Comparison of ENCODE assay signal across 28 cellular contexts in the genomic region with DNA sequence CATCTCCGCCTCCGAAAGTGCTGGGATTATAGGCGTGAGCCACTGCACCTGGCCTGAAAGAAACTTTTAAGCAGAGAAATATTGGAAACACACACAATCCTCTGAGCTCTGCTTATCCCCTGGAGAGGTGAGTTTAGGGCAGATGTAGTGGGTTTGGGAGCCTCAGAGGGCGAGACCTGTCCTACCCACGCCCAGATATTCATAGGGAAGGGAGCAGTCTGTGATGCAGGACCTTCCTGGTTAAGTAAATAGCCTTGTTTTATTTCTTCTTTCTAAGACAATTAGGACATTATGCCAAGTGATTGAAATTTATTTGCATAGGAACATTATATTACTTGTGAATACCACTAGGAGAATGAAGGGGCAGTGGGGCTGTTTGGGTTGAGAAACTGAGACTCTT. TPM values are rescaled to one million over a fixed set of nuclear protein-coding genes. Genes with fewer than 3 reads are reported as not detected.
"Had no signal": no experiment of that assay in that cellular context is flagged by ENCODE, and none has a peak within 500 bp of the region (broad histone marks: within the 10 kb centered on the region; RNA-seq: fewer than 3 reads in every experiment).

No MANE protein-coding gene starts in this region.

- H3K4me1 ChIP-seq: left lung, lower lobe of right lung, pancreas, prostate gland, testis, upper lobe of left lung, vagina had no signal

- H3K4me2 ChIP-seq: hepatocyte, smooth muscle cell had no signal

- H3K4me3 ChIP-seq: heart left ventricle, hepatocyte, left lung, lower lobe of right lung, pancreas, prostate gland, smooth muscle cell, stomach, testis, thyroid gland, transverse colon, upper lobe of left lung, vagina had no signal

- H2AFZ ChIP-seq: hepatocyte had no signal

- ATAC-seq: heart left ventricle; left cardiac atrium; left lung; lower lobe of right lung; naive thymus-derived CD4-positive, alpha-beta T cell; natural killer cell treated with Interleukin-12 subunit alpha and Interleukin-12 subunit beta and Interleukin-15 and Interleukin-18, amount 100 ng/mL, for 72 hours; pancreas; right cardiac atrium; stimulated activated naive B cell treated with anti-CD40 and anti-IgM and Interleukin-4, amounts not matched to agents 10 μg/mL and 1 μg/mL and 100 μg/mL, for 72 hours; stimulated activated naive CD8-positive, alpha-beta T cell treated with anti-CD3 and anti-CD28 coated beads, Interleukin-15, Interleukin-2, amounts not matched to agents 100 U/mL and 50 U/mL, for 24 hours had no signal

- DNase-seq: heart left ventricle; kidney glomerular epithelial cell; left cardiac atrium; left lung; lower lobe of right lung; mammary epithelial cell; mesenchymal stem cell; naive thymus-derived CD4-positive, alpha-beta T cell; pancreas; posterior cingulate gyrus; retina; right cardiac atrium; stimulated activated CD4-positive, alpha-beta T cell treated with anti-CD3 and anti-CD28 coated beads, Interleukin-2, amount 100 ng/mL, for 24 hours; stimulated activated CD4-positive, alpha-beta T cell treated with anti-CD3 and anti-CD28 coated beads, Interleukin-4, amount 100 ng/mL, for 1 hour; stimulated activated naive B cell treated with anti-CD40 and anti-IgM and Interleukin-4, amounts not matched to agents 10 μg/mL and 1 μg/mL and 100 μg/mL, for 72 hours; stimulated activated naive CD8-positive, alpha-beta T cell treated with anti-CD3 and anti-CD28 coated beads, Interleukin-15, Interleukin-2, amounts not matched to agents 100 U/mL and 50 U/mL, for 24 hours; stomach; testis; thyroid gland; transverse colon; upper lobe of left lung had no signal

- H3K27ac ChIP-seq: heart left ventricle, hepatocyte, left lung, lower lobe of right lung, pancreas, prostate gland, stomach, testis, thyroid gland, transverse colon, upper lobe of left lung, vagina had no signal

- FAIRE-seq: keratinocyte, pancreas had no signal

- H3K79me2 ChIP-seq: hepatocyte had no signal

- H3K27me3 ChIP-seq: heart left ventricle, hepatocyte, left lung, pancreas, stomach, testis, thyroid gland, transverse colon, upper lobe of left lung, vagina had no signal

- H3K9me3 ChIP-seq: heart left ventricle, left lung, lower lobe of right lung, pancreas, prostate gland, stomach, testis, thyroid gland, transverse colon, upper lobe of left lung, vagina had no signal

- H3K36me3 ChIP-seq: heart left ventricle, left lung, lower lobe of right lung, pancreas, prostate gland, stomach, thyroid gland, transverse colon, upper lobe of left lung, vagina had no signal

RNA-seq across cellular contexts. Expression of gene SLC45A1, which starts 18.0 kb away (rescaled TPM):
- total RNA-seq: mononuclear cell had no signal
